8 cellular contexts compared by ENCODE assay signal in the genomic region with DNA sequence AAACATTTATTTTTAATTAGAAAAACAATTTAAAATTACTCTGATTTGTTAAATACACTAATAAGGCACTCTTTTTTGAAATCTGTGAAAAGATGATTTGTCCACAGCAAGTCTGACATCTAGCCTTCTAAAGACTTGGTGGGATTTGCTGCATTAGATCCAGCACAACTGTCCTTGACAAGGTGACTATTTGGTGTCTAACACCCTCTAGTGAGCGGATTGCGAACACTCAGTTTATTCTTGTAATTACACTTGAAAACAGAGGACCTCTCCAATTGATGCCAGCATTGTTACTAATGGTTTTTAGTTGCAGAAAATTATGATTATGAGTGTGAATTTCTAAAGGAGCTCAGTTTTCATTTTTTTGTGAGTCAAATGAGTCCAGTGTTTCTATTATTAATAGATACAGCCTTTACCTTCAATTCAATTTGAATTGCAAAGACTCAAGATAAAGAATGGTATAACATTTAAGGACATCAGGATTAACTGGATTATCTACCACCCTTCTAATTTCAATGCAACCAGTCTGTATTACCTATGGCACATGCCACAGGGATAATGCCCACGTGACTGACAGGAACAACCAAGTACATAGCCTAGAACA. TPM values are rescaled to one million over a fixed set of nuclear protein-coding genes. Genes with fewer than 3 reads are reported as not detected.
A peak's percentile ranks its signal among the peaks of the same experiment; 100 is the strongest.
DNase-seq lines count a peak whose midpoint lies in the region; ATAC-seq and TF ChIP-seq lines count a peak whose summit lies in the region.

No MANE protein-coding gene starts in this region.

- no peaks in the 10 kb centered on the region for H4K20me1 ChIP-seq in MM.1S (ENCODE audit: insufficient read depth, low read length)

- H3K36me3 Mint-ChIP-seq in activated T-cell treated with anti-CD3 and anti-CD28 coated beads, Interleukin-2, amount 50 U/mL, for 4 hours (ENCODE audit: insufficient read depth): no peaks in the 10 kb centered on the region

- ATAC-seq in activated T-cell treated with anti-CD3 and anti-CD28 coated beads, Interleukin-2, amount 50 U/mL, for 4 hours: no peak

- H3F3A ChIP-seq in MM.1S (ENCODE audit: insufficient read depth, low read length): no peaks in the 10 kb centered on the region; the same call in 1 of the 2 replicates

- H3K9me3 Mint-ChIP-seq in activated T-cell treated with anti-CD3 and anti-CD28 coated beads, Interleukin-2, amount 50 U/mL, for 4 hours: no peaks in the 10 kb centered on the region

- TF ChIP-seq CTCF in GM06990 (IDR thresholded peaks at IDR 0.05; ENCODE audit: insufficient read depth, low read length, poor library complexity, severe bottlenecking) (peak; percentile 63), HEK293 (tag by site-specific recombination; IDR thresholded peaks at IDR 0.05) (0 out of 2 replicates have a peak, but pooled peaks have one; percentile 24), MM.1S (IDR thresholded peaks at IDR 0.05; ENCODE audit: low read length) (peak; percentile 87), epithelial cell of proximal tubule (conservative IDR thresholded peaks at IDR 0.05; ENCODE audit: low read depth, low read length) (peak; percentile 90)

- H3K4me3 Mint-ChIP-seq in activated T-cell treated with anti-CD3 and anti-CD28 coated beads, Interleukin-2, amount 50 U/mL, for 4 hours: no peak overlapping the region

- H3K4me1 Mint-ChIP-seq in activated T-cell treated with anti-CD3 and anti-CD28 coated beads, Interleukin-2, amount 50 U/mL, for 4 hours (ENCODE audit: low read depth): no peaks in the 10 kb centered on the region

- H3K4me1 ChIP-seq in HEK293 (ENCODE audit: control insufficient read depth, insufficient read depth, low read length) (no peaks in the 10 kb centered on the region), MM.1S (ENCODE audit: low read length) (0 out of 2 replicates have a peak, but pooled peaks cover 5% of the 10 kb centered on the region)

- no peak overlapping the region for H3K9ac ChIP-seq in MM.1S (ENCODE audit: low read length)

- H3K36me3 ChIP-seq in GM06990 (ENCODE audit: control insufficient read depth, insufficient read depth, low read length) (no peaks in the 10 kb centered on the region), HEK293 (ENCODE audit: control insufficient read depth in 2 of 2, insufficient read depth in 1 of 2, low read length in 2 of 2) (no peaks in the 10 kb centered on the region), MM.1S (replicated peaks; ENCODE audit: insufficient read depth, low read length) (no peaks in the 10 kb centered on the region)

- POLR2A ChIA-PET in HEK293 (lab: Yijun Ruan, JAX): no interaction called here

- no peaks in the 10 kb centered on the region for H3K9me2 ChIP-seq in MM.1S (replicated peaks; ENCODE audit: insufficient read depth, low read length)

- no peak overlapping the region for H3K4me2 ChIP-seq in MM.1S (ENCODE audit: low read depth, low read length)

- H2AFZ ChIP-seq in MM.1S (ENCODE audit: low read length): no peak overlapping the region

- H3K27me3 ChIP-seq in GM06990 (replicated peaks; ENCODE audit: control insufficient read depth, insufficient read depth, low read length): no peaks in the 10 kb centered on the region
- H3K27me3 ChIP-seq in MM.1S (replicated peaks; ENCODE audit: insufficient read depth, low read length): no peaks in the 10 kb centered on the region

- no peaks in the 10 kb centered on the region for H3K79me2 ChIP-seq in MM.1S (ENCODE audit: low read length)

- no peak overlapping the region for H3K4me3 ChIP-seq in GM06990 (replicated peaks; ENCODE audit: low read depth, low read length)
- no peak overlapping the region for H3K4me3 ChIP-seq in HEK293 (ENCODE audit: low read depth, low read length)
- no peak overlapping the region for H3K4me3 ChIP-seq in MM.1S (ENCODE audit: low read length)
- no peak overlapping the region for H3K4me3 ChIP-seq in epithelial cell of proximal tubule (ENCODE audit: low read depth, low read length)

- no peak overlapping the region for H3K27ac ChIP-seq in HEK293 (ENCODE audit: extremely low read depth, low read depth, low read length)
- no peak overlapping the region for H3K27ac ChIP-seq in MM.1S (ENCODE audit: low read length)

- no peaks in the 10 kb centered on the region for H3K9me3 ChIP-seq in HEK293 (ENCODE audit: control insufficient read depth, insufficient read depth, low read depth, low read length)
- H3K9me3 ChIP-seq in MM.1S (replicated peaks; ENCODE audit: insufficient read depth, low read length): no peaks in the 10 kb centered on the region

- CTCF ChIA-PET in HEK293 (lab: Yijun Ruan, JAX): interaction anchor here (0.6 to 5.0 kb wide), 28 partner anchors 8 to 1227 kb away, joined by 3 to 32 read pairs (median 3); no protein-coding TSS in a partner anchor

- H3K27me3 Mint-ChIP-seq in activated T-cell treated with anti-CD3 and anti-CD28 coated beads, Interleukin-2, amount 50 U/mL, for 4 hours (ENCODE audit: low read depth): no peaks in the 10 kb centered on the region

- DNase-seq in A172 (ENCODE audit: low spot score): peak; percentile 83
- DNase-seq in GM06990 (ENCODE audit: extremely low read depth, insufficient read length): no peak
- DNase-seq in MM.1S: peak; percentile 87
- DNase-seq in RPMI8226: peak; percentile 81
- DNase-seq in epithelial cell of proximal tubule (ENCODE audit: low read depth): peak; percentile 27
- peak; percentile 64 for DNase-seq in mucosa of gallbladder (ENCODE audit: low spot score)
- DNase-seq in activated T-cell treated with anti-CD3 and anti-CD28 coated beads, Interleukin-2, amount 50 U/mL, for 4 hours: no peak

TF ChIP-seq in HEK293, 187 proteins besides CTCF, POLR2A, EP300 and RAD21:
- TF ChIP-seq ZSCAN30 (tag by site-specific recombination; IDR thresholded peaks at IDR 0.05) (no peak), ZNF654 (tag by site-specific recombination; IDR thresholded peaks at IDR 0.05; ENCODE audit: low read depth) (peak; percentile 76), GLI2 (tag by site-specific recombination; IDR thresholded peaks at IDR 0.05; ENCODE audit: borderline replicate concordance, low read depth) (no peak), SALL2 (tag by site-specific recombination; IDR thresholded peaks at IDR 0.05; ENCODE audit: borderline replicate concordance) (no peak), ZNF660 (tag by site-specific recombination; IDR thresholded peaks at IDR 0.05) (peak; percentile 44; the same call in 1 of the 2 replicates), KLF9 (tag by site-specific recombination; IDR thresholded peaks at IDR 0.05; ENCODE audit: low read depth) (no peak), ZNF16 (tag by site-specific recombination; IDR thresholded peaks at IDR 0.05; ENCODE audit: low read depth) (no peak)
- TF ChIP-seq, protein P1, sequence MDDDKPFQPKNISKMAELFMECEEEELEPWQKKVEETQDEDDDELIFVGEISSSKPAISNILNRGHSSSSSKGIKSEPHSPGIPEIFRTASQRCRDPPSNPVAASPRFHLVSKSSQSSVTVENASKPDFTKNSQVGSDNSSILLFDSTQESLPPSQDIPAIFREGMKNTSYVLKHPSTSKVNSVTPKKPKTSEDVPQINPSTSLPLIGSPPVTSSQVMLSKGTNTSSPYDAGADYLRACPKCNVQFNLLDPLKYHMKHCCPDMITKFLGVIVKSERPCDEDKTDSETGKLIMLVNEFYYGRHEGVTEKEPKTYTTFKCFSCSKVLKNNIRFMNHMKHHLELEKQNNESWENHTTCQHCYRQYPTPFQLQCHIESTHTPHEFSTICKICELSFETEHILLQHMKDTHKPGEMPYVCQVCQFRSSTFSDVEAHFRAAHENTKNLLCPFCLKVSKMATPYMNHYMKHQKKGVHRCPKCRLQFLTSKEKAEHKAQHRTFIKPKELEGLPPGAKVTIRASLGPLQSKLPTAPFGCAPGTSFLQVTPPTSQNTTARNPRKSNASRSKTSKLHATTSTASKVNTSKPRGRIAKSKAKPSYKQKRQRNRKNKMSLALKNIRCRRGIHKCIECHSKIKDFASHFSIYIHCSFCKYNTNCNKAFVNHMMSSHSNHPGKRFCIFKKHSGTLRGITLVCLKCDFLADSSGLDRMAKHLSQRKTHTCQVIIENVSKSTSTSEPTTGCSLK (tag by site-specific recombination; IDR thresholded peaks at IDR 0.05): no peak
- TF ChIP-seq, protein P2, sequence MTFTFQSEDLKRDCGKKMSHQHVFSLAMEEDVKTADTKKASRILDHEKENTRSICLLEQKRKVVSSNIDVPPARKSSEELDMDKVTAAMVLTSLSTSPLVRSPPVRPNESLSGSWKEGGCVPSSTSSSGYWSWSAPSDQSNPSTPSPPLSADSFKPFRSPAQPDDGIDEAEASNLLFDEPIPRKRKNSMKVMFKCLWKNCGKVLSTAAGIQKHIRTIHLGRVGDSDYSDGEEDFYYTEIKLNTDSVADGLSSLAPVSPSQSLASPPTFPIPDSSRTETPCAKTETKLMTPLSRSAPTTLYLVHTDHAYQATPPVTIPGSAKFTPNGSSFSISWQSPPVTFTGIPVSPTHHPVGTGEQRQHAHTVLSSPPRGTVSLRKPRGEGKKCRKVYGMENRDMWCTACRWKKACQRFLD (tag by site-specific recombination; IDR thresholded peaks at IDR 0.05): no peak
- TF ChIP-seq, protein P3, sequence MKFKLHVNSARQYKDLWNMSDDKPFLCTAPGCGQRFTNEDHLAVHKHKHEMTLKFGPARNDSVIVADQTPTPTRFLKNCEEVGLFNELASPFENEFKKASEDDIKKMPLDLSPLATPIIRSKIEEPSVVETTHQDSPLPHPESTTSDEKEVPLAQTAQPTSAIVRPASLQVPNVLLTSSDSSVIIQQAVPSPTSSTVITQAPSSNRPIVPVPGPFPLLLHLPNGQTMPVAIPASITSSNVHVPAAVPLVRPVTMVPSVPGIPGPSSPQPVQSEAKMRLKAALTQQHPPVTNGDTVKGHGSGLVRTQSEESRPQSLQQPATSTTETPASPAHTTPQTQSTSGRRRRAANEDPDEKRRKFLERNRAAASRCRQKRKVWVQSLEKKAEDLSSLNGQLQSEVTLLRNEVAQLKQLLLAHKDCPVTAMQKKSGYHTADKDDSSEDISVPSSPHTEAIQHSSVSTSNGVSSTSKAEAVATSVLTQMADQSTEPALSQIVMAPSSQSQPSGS (tag by site-specific recombination; IDR thresholded peaks at IDR 0.05; ENCODE audit: low read depth): no peak

RNA-seq across cellular contexts. Expression of a gene that starts 29.7 kb away (rescaled TPM):
- total RNA-seq in A172 (2014; rRNA removed; shearing (Covaris generic)): not detected in 2 replicates
- total RNA-seq in epithelial cell of proximal tubule (not detected in 2 replicates), mucosa of gallbladder (0.72 TPM)
- total RNA-seq in activated T-cell treated with anti-CD3 and anti-CD28 coated beads, Interleukin-2, amount 50 U/mL, for 4 hours: not detected

Comparison
In these comparisons a context has a peak if more than half of its experiments do, and no peak if none do; other contexts are left out.
1. DNase-seq: peak in A172 (single experiment), MM.1S (single experiment), RPMI8226 (single experiment), epithelial cell of proximal tubule (single experiment) and mucosa of gallbladder (single experiment); none in GM06990 (single experiment) and activated T-cell treated with anti-CD3 and anti-CD28 coated beads, Interleukin-2, amount 50 U/mL, for 4 hours (single experiment).
2. CTCF ChIP-seq: peak in every context shown above with its lines; median percentile 90 in epithelial cell of proximal tubule; 87 in MM.1S; 63 in GM06990; 24 in HEK293.